Comparison of ENCODE assay signal across 8 cellular contexts in genomic region chr19:4065430-4066175, GRCh38.
DNase-seq lines count a peak whose midpoint lies in the region; ATAC-seq and TF ChIP-seq lines count a peak whose summit lies in the region.

No MANE protein-coding gene starts in this region.

- DNase-seq in Ammon's horn (ENCODE audit: low spot score) (peak; percentile 98), NCI-H446 treated with DMSO at 0.1 percent for 48 hours (lab: John Stamatoyannopoulos, UW) (peak; percentile 95), cerebellar cortex (ENCODE audit: low spot score) (peak; percentile 95), kidney tubule cell (ENCODE audit: low spot score) (peak; percentile 98)
- DNase-seq in activated CD4-positive, alpha-beta T cell treated with anti-CD3 and anti-CD28 coated beads for 1 hour: peak; percentile 96
- DNase-seq in stimulated activated CD4-positive, alpha-beta T cell treated with anti-CD3 and anti-CD28 coated beads, Interleukin-1b, Interleukin-23, amount 100 ng/mL, for 48 hours: peak; percentile 97

- peak; percentile 47 for TF ChIP-seq POLR2A in GM19193 (IDR thresholded peaks at IDR 0.05; ENCODE audit: extremely low read depth, insufficient read depth, insufficient read length)

- ATAC-seq in HG03354 (IDR thresholded peaks at IDR 0.05; ENCODE audit: poor library complexity, severe bottlenecking, unreplicated experiment): peak; percentile 75

Comparison
In these comparisons a context has a peak if more than half of its experiments do, and no peak if none do; other contexts are left out.
1. Peak in every context shown above with its lines: DNase-seq and ATAC-seq.